In the genomic region with DNA sequence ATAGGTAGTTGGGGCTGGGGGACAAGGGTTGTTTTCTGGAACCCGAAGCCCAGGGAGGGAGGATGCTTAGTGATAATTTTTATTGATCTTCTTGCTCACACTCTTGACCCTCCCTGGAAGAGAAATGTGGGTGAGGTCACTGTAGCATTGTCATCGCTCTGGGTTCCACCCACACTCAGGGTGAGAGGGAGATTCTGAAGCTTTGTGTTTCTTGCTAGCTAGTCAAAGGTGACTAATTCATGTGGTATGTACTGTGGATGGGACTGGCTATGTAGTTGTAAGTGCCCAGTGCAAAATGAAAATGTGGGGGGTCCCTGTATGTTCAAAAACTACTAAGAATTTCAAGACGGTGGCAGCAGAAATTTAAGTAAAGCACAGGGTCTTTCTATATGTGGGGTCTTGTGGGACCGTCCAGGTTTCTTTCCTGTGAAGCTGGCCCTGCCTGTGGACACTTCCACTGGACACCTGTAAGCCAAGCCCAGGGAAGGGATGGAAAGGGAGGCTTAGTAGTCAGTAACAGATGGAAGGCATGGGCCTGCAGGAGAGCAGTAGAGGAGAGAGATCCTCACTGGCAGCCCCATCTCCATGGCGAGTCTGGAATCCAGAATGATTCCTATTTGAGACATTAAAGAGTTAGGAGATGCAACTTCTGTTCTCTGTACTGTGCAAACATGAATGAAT, we compare ENCODE assay signal across 14 cellular contexts. TPM values are rescaled to one million over a fixed set of nuclear protein-coding genes. Genes with fewer than 3 reads are reported as not detected.
DNase-seq lines count a peak whose midpoint lies in the region; ATAC-seq, FAIRE-seq and TF ChIP-seq lines count a peak whose summit lies in the region.
"Had no signal": no experiment of that assay in that cellular context is flagged by ENCODE, and none has a peak within 500 bp of the region (broad histone marks: within the 10 kb centered on the region; RNA-seq: fewer than 3 reads in every experiment).

No MANE protein-coding gene starts in this region.

- no peaks in the 10 kb centered on the region for H3K9me3 Mint-ChIP-seq in HFFc6
- H3K9me3 Mint-ChIP-seq in astrocyte (ENCODE audit: unreplicated experiment): no peaks in the 10 kb centered on the region
- H3K9me3 Mint-ChIP-seq: CD4-positive, CD25-positive, alpha-beta regulatory T cell; T-helper 2 cell treated with Interferon-gamma antibody and Interleukin-4, amounts not matched to agents 5 μg/mL and 100 μg/mL, for 36 hours had no signal

- H3K9me3 ChIP-seq in astrocyte (ENCODE audit: insufficient read depth, low read depth, low read length): peaks cover 3% of the 10 kb centered on the region
- H3K9me3 ChIP-seq: suprapubic skin had no signal

- H3K27me3 Mint-ChIP-seq in HFFc6 (ENCODE audit: insufficient read depth) (peaks cover 13% of the 10 kb centered on the region), astrocyte (ENCODE audit: low read depth, unreplicated experiment) (peaks cover 3% of the 10 kb centered on the region)

- peak; percentile 99 for FAIRE-seq in astrocyte (lab: Jason Lieb, UNC)
- FAIRE-seq: small intestine had no signal

- no peaks in the 10 kb centered on the region for H3K27me3 ChIP-seq in astrocyte (ENCODE audit: insufficient read depth, low read length)

- peaks cover 17% of the 10 kb centered on the region for H3K4me1 ChIP-seq in astrocyte (ENCODE audit: insufficient read depth, low read length)
- H3K4me1 ChIP-seq: suprapubic skin had no signal

- H4K20me1 ChIP-seq in astrocyte (ENCODE audit: insufficient read depth, low read length): no peaks in the 10 kb centered on the region

- in situ Hi-C loops in ACHN (cut with HindIII; ENCODE audit: low pct_ligation_motif_present, low pct_unique_long_range_greater_than_20kb, low sequenced_read_pairs): no loop called here

- no peaks in the 10 kb centered on the region for H3K79me2 ChIP-seq in astrocyte (ENCODE audit: insufficient read depth, low read length)

- H3K4me3 Mint-ChIP-seq in HFFc6: no peak overlapping the region; the same call in 1 of the 2 replicates
- no peak overlapping the region for H3K4me3 Mint-ChIP-seq in astrocyte (ENCODE audit: unreplicated experiment)
- H3K4me3 Mint-ChIP-seq: activated naive CD8-positive, alpha-beta T cell; CD4-positive, CD25-positive, alpha-beta regulatory T cell; T-helper 2 cell treated with Interferon-gamma antibody and Interleukin-4, amounts not matched to agents 5 μg/mL and 100 μg/mL, for 36 hours had no signal

- H3K4me3 ChIP-seq in astrocyte (ENCODE audit: insufficient read depth, low read depth, low read length): peak overlapping the region; percentile 8
- H3K4me3 ChIP-seq: suprapubic skin had no signal

- no peaks in the 10 kb centered on the region for H3K36me3 ChIP-seq in astrocyte (ENCODE audit: insufficient read depth, low read length)
- H3K36me3 ChIP-seq: suprapubic skin had no signal

- peaks cover 16% of the 10 kb centered on the region for H3K4me1 Mint-ChIP-seq in HFFc6 (ENCODE audit: low read depth)
- H3K4me1 Mint-ChIP-seq in astrocyte (ENCODE audit: low read depth, unreplicated experiment): peaks cover 13% of the 10 kb centered on the region
- H3K4me1 Mint-ChIP-seq: CD4-positive, CD25-positive, alpha-beta regulatory T cell had no signal

- H3K36me3 Mint-ChIP-seq in HFFc6 (ENCODE audit: low read depth) (no peaks in the 10 kb centered on the region), astrocyte (ENCODE audit: low read depth, unreplicated experiment) (no peaks in the 10 kb centered on the region)
- H3K36me3 Mint-ChIP-seq: activated naive CD8-positive, alpha-beta T cell; CD4-positive, CD25-positive, alpha-beta regulatory T cell had no signal

- H3K4me2 ChIP-seq in astrocyte (ENCODE audit: low read length): peak overlapping the region; percentile 61

- TF ChIP-seq CTCF in HFFc6 (IDR thresholded peaks at IDR 0.05): no peak
- no peak for TF ChIP-seq CTCF in astrocyte (IDR thresholded peaks at IDR 0.05; ENCODE audit: insufficient read depth, low read depth, low read length)

- no peak for ATAC-seq in GM18519 (IDR thresholded peaks at IDR 0.05; ENCODE audit: low FRiP score, unreplicated experiment)

- peak overlapping the region; percentile 36 for H3K27ac ChIP-seq in astrocyte (ENCODE audit: low read depth, low read length)
- H3K27ac ChIP-seq: suprapubic skin had no signal

- H2AFZ ChIP-seq in astrocyte (ENCODE audit: low read depth, low read length): peak overlapping the region; percentile 44

- H3K27ac Mint-ChIP-seq in HFFc6 (peak overlapping the region; percentile 36; the same call in 1 of the 2 replicates), astrocyte (ENCODE audit: unreplicated experiment) (peak overlapping the region; percentile 82)
- H3K27ac Mint-ChIP-seq: activated naive CD8-positive, alpha-beta T cell; CD4-positive, CD25-positive, alpha-beta regulatory T cell; T-helper 2 cell treated with Interferon-gamma antibody and Interleukin-4, amounts not matched to agents 5 μg/mL and 100 μg/mL, for 36 hours had no signal

- DNase-seq in ACHN: peak; percentile 92
- DNase-seq in HFFc6: peak; percentile 90
- DNase-seq in astrocyte (ENCODE audit: low read depth): peak; percentile 93
- peak; percentile 58 for DNase-seq in iPS-NIHi7 (ENCODE audit: extremely low spot score)
- DNase-seq in NCI-H1694 treated with DMSO at 0.1 percent for 48 hours (lab: John Stamatoyannopoulos, UW): no peak
- DNase-seq in ecto neural progenitor cell (ENCODE audit: low spot score): no peak
- DNase-seq in NCI-H146 treated with DMSO at 0.1 percent for 48 hours (lab: John Stamatoyannopoulos, UW; ENCODE audit: unreplicated experiment): no peak
- DNase-seq: CD4-positive, CD25-positive, alpha-beta regulatory T cell; NCI-H2171; small intestine had no signal

- H3K9ac ChIP-seq in astrocyte (ENCODE audit: low read length): peak overlapping the region; percentile 44

RNA-seq across cellular contexts. Expression of a gene that starts 35.0 kb away (rescaled TPM):
- total RNA-seq in HFFc6 (2021; fragmentation: NEBNext Ultra II Directional; extraction: Animal tissue kit (Norgen Biotek cat#: 25700)): 10 to 100 TPM; 74.8 to 91.2 (median 83.2) TPM
- total RNA-seq in astrocyte: 60.3 and 68.2 TPM in 2 replicates

RNA-seq across cellular contexts. Expression of a gene that starts 53.7 kb away (rescaled TPM):
- 10 to 100 TPM; 67.2 to 82.4 (median 73.3) TPM for total RNA-seq in HFFc6 (2021; fragmentation: NEBNext Ultra II Directional; extraction: Animal tissue kit (Norgen Biotek cat#: 25700))
- 66.7 and 75.0 TPM in 2 replicates for total RNA-seq in astrocyte

Comparison
In these comparisons a context has a peak if more than half of its experiments do, and no peak if none do; other contexts are left out.
1. DNase-seq: peak in ACHN (single experiment), HFFc6 (single experiment), astrocyte (single experiment) and iPS-NIHi7 (single experiment); none in NCI-H1694 treated with DMSO at 0.1 percent for 48 hours (single experiment), ecto neural progenitor cell (single experiment) and NCI-H146 treated with DMSO at 0.1 percent for 48 hours (single experiment).